ENCODE assay signal across 29 cellular contexts in genomic region chr6:96781557-96781956, GRCh38.
"Had no signal": no experiment of that assay in that cellular context is flagged by ENCODE, and none has a peak within 500 bp of the region (broad histone marks: within the 10 kb centered on the region; RNA-seq: fewer than 3 reads in every experiment).

No MANE protein-coding gene starts in this region.

- H3K9me3 Mint-ChIP-seq: effector memory CD8-positive, alpha-beta T cell; endodermal cell had no signal

- H3K9me3 ChIP-seq: colonic mucosa, esophagus muscularis mucosa, esophagus squamous epithelium, gastrocnemius medialis, gastroesophageal sphincter, heart right ventricle had no signal

- FAIRE-seq: colon, endometrium, endothelial cell of umbilical vein, frontal cortex had no signal

- H3K36me3 ChIP-seq: colonic mucosa, esophagus muscularis mucosa, esophagus squamous epithelium, gastrocnemius medialis, gastroesophageal sphincter, heart left ventricle, heart right ventricle had no signal

- H3K27ac ChIP-seq: colonic mucosa, coronary artery, dorsolateral prefrontal cortex, epithelial cell of prostate, esophagus muscularis mucosa, esophagus squamous epithelium, foreskin keratinocyte, gastrocnemius medialis, gastroesophageal sphincter, heart left ventricle, heart right ventricle had no signal

- H3K27me3 ChIP-seq: colonic mucosa, dorsolateral prefrontal cortex, esophagus muscularis mucosa, esophagus squamous epithelium, foreskin keratinocyte, gastrocnemius medialis, gastroesophageal sphincter, heart left ventricle, heart right ventricle had no signal

- H3K27me3 Mint-ChIP-seq: dendritic cell treated with granulocyte-macrophage colony-stimulating factor and Interleukin-4, amounts not matched to agents 40 ng/mL and 50 ng/mL, for 4 days had no signal

- H3K27ac Mint-ChIP-seq: dendritic cell treated with granulocyte-macrophage colony-stimulating factor and Interleukin-4, amounts not matched to agents 40 ng/mL and 50 ng/mL, for 4 days; effector memory CD8-positive, alpha-beta T cell; endodermal cell had no signal

- H3K4me3 Mint-ChIP-seq: dendritic cell treated with granulocyte-macrophage colony-stimulating factor and Interleukin-4, amounts not matched to agents 40 ng/mL and 50 ng/mL, for 4 days; effector memory CD8-positive, alpha-beta T cell; endodermal cell had no signal

- H3K4me3 ChIP-seq: colonic mucosa, coronary artery, dorsolateral prefrontal cortex, esophagus muscularis mucosa, esophagus squamous epithelium, gastrocnemius medialis, gastroesophageal sphincter, heart left ventricle, heart right ventricle had no signal

- ATAC-seq: effector memory CD8-positive, alpha-beta T cell; esophagus mucosa; foreskin keratinocyte; gastrocnemius medialis; gastroesophageal sphincter; heart left ventricle; heart right ventricle had no signal

- H3K4me1 ChIP-seq: colonic mucosa, esophagus muscularis mucosa, esophagus squamous epithelium, foreskin keratinocyte, gastrocnemius medialis, gastroesophageal sphincter, heart left ventricle, heart right ventricle had no signal

- DNase-seq: colonic mucosa; cortex of kidney; dermis blood vessel endothelial cell; dorsolateral prefrontal cortex; effector CD4-positive, alpha-beta T cell; effector CD8-positive, alpha-beta T cell; effector memory CD4-positive, alpha-beta T cell; effector memory CD8-positive, alpha-beta T cell; endodermal cell; erythroblast; esophagus squamous epithelium; foreskin fibroblast; foreskin keratinocyte; foreskin melanocyte; gastrocnemius medialis; glutamatergic neuron; head of caudate nucleus; heart left ventricle; heart right ventricle had no signal
